Comparison of ENCODE assay signal across 22 cellular contexts in genomic region chr1:146020058-146020738, GRCh38. TPM values are rescaled to one million over a fixed set of nuclear protein-coding genes. Genes with fewer than 3 reads are reported as not detected.
DNase-seq lines count a peak whose midpoint lies in the region; ATAC-seq and TF ChIP-seq lines count a peak whose summit lies in the region.
"Had no signal": no experiment of that assay in that cellular context is flagged by ENCODE, and none has a peak within 500 bp of the region (broad histone marks: within the 10 kb centered on the region; RNA-seq: fewer than 3 reads in every experiment).

No MANE protein-coding gene starts in this region.

- no peak for DNase-seq in activated CD4-positive, alpha-beta T cell treated with anti-CD3 and anti-CD28 coated beads, Interleukin-2, amount 10 ng/mL, durations not matched to agents 24 days and 14 days
- no peak for DNase-seq in activated CD4-positive, alpha-beta T cell treated with anti-CD3 and anti-CD28 coated beads for 48 hours
- DNase-seq in OCI-LY7 (ENCODE audit: low spot score), result no peak
- peak in 1 of 2 donors; percentile 80 for DNase-seq in gastrocnemius medialis
- DNase-seq in NCI-H187 treated with DMSO at 0.1 percent for 48 hours (lab: John Stamatoyannopoulos, UW), result no peak
- no peak for DNase-seq in anterior cingulate cortex (lab: John Stamatoyannopoulos, UW)
- DNase-seq: activated CD4-positive, alpha-beta T cell treated with anti-CD3 and anti-CD28 coated beads for 1 hour; CD8-positive, alpha-beta memory T cell; effector memory CD8-positive, alpha-beta T cell; EL; GM23248; NCI-H2081 treated with DMSO at 0.1 percent for 48 hours; RPMI8226; stimulated activated CD4-positive, alpha-beta T cell treated with anti-CD3 and anti-CD28 coated beads, Interleukin-4, amount 100 ng/mL, for 4 hours; T-helper 17 cell had no signal

- in situ Hi-C loops in gastrocnemius medialis (cut with MboI; ENCODE audit: low sequenced_read_pairs in 4 of 4), result no loop called here

- H3K27ac Mint-ChIP-seq in activated CD4-positive, alpha-beta T cell treated with anti-CD3 and anti-CD28 coated beads, Interleukin-2, amount 10 ng/mL, durations not matched to agents 24 days and 14 days, result no peak overlapping the region
- H3K27ac Mint-ChIP-seq: activated naive CD4-positive, alpha-beta T cell treated with anti-CD3 and anti-CD28 coated beads, Interleukin-2, amount 50 U/mL, for 72 hours; effector memory CD8-positive, alpha-beta T cell had no signal

- H3K9me3 ChIP-seq in OCI-LY7 (ENCODE audit: low read length) (no peaks in the 10 kb centered on the region), iPS-18a (ENCODE audit: control insufficient read depth, low read depth, low read length) (no peaks in the 10 kb centered on the region), gastrocnemius medialis (no peaks in the 10 kb centered on the region)

- H3K36me3 Mint-ChIP-seq in activated CD4-positive, alpha-beta T cell treated with anti-CD3 and anti-CD28 coated beads, Interleukin-2, amount 10 ng/mL, durations not matched to agents 24 days and 14 days (ENCODE audit: low read depth), result no peaks in the 10 kb centered on the region
- H3K36me3 Mint-ChIP-seq: activated naive CD4-positive, alpha-beta T cell treated with anti-CD3 and anti-CD28 coated beads, Interleukin-2, amount 50 U/mL, for 72 hours had no signal

- no peak overlapping the region for H3K9ac ChIP-seq in iPS-18a (ENCODE audit: low read length)
- H3K9ac ChIP-seq: GM23248 had no signal

- H3K4me1 ChIP-seq in OCI-LY7 (ENCODE audit: insufficient read depth, low read length, poor library complexity, severe bottlenecking) (no peaks in the 10 kb centered on the region), iPS-18a (ENCODE audit: control insufficient read depth, low read depth, low read length) (no peaks in the 10 kb centered on the region), gastrocnemius medialis (peaks cover 27 to 37% of the 10 kb centered on the region in 2 donors)

- H3K4me3 ChIP-seq in OCI-LY7 (ENCODE audit: low read depth, low read length, poor library complexity, severe bottlenecking) (no peak overlapping the region), iPS-18a (ENCODE audit: low read length) (peak overlapping the region; percentile 45), gastrocnemius medialis (peak overlapping the region; percentile 49 to 71 (median 60))
- H3K4me3 ChIP-seq: GM23248, lung had no signal

- no peaks in the 10 kb centered on the region for H4K20me1 ChIP-seq in OCI-LY7 (ENCODE audit: insufficient read depth, low read length)

- peaks cover 10% of the 10 kb centered on the region for H3K4me1 Mint-ChIP-seq in activated CD4-positive, alpha-beta T cell treated with anti-CD3 and anti-CD28 coated beads, Interleukin-2, amount 10 ng/mL, durations not matched to agents 24 days and 14 days

- intact Hi-C loops in activated CD4-positive, alpha-beta T cell treated with anti-CD3 and anti-CD28 coated beads, Interleukin-2, amount 10 ng/mL, durations not matched to agents 24 days and 14 days (cut with micrococcal nuclease), result no loop called here
- intact Hi-C loops in OCI-LY7 (cut with micrococcal nuclease; ENCODE audit: unreplicated experiment), result no loop called here
- intact Hi-C loops in gastrocnemius medialis (cut with DNase I; ENCODE audit: low total_unique reads), result no loop called here

- H3K36me3 ChIP-seq in OCI-LY7 (ENCODE audit: insufficient read depth, low read length) (no peaks in the 10 kb centered on the region), iPS-18a (ENCODE audit: control insufficient read depth, low read depth, low read length) (no peaks in the 10 kb centered on the region), gastrocnemius medialis (no peaks in the 10 kb centered on the region)

- H3K4me2 ChIP-seq in OCI-LY7 (ENCODE audit: low read length), result no peak overlapping the region

- TF ChIP-seq POLR2A in gastrocnemius medialis (IDR thresholded peaks at IDR 0.05), result peak; percentile 40 to 66

- peak overlapping the region; percentile 35 for H3K4me3 Mint-ChIP-seq in activated CD4-positive, alpha-beta T cell treated with anti-CD3 and anti-CD28 coated beads, Interleukin-2, amount 10 ng/mL, durations not matched to agents 24 days and 14 days
- H3K4me3 Mint-ChIP-seq: neural crest cell had no signal

- H3K79me2 ChIP-seq in OCI-LY7 (ENCODE audit: insufficient read depth, low read depth, low read length), result no peaks in the 10 kb centered on the region

- peaks cover 33% of the 10 kb centered on the region for H3K27me3 ChIP-seq in iPS-18a (ENCODE audit: control insufficient read depth, insufficient read depth, low read length)
- peaks cover 0 to 3% (median 0%) of the 10 kb centered on the region in 3 donors for H3K27me3 ChIP-seq in gastrocnemius medialis

- H3K9me3 Mint-ChIP-seq in activated CD4-positive, alpha-beta T cell treated with anti-CD3 and anti-CD28 coated beads, Interleukin-2, amount 10 ng/mL, durations not matched to agents 24 days and 14 days, result no peaks in the 10 kb centered on the region
- H3K9me3 Mint-ChIP-seq: activated naive CD4-positive, alpha-beta T cell treated with anti-CD3 and anti-CD28 coated beads, Interleukin-2, amount 50 U/mL, for 72 hours; CD8-positive, alpha-beta memory T cell; effector memory CD8-positive, alpha-beta T cell; neural crest cell had no signal

- POLR2A ChIA-PET in OCI-LY7 (lab: Charles Lee), result interaction anchor here (0.7 kb wide), 1 partner anchor 13 kb away, joined by 3 read pairs; no protein-coding TSS in a partner anchor

- 0 out of 2 replicates have a peak, but pooled peaks have one; percentile 15 for TF ChIP-seq CTCF in OCI-LY7 (conservative IDR thresholded peaks at IDR 0.05; ENCODE audit: low read length)
- peak in 1 of 5 experiments; percentile 9 for TF ChIP-seq CTCF in gastrocnemius medialis (IDR thresholded peaks at IDR 0.05 in 4 of 5, conservative IDR thresholded peaks at IDR 0.05 in 1 of 5)

- H3K9me2 ChIP-seq in OCI-LY7 (ENCODE audit: insufficient read depth, low read length), result no peaks in the 10 kb centered on the region

- H3K27ac ChIP-seq in OCI-LY7 (ENCODE audit: low read depth, low read length, poor library complexity, severe bottlenecking) (no peak overlapping the region), iPS-18a (ENCODE audit: low read length) (no peak overlapping the region), gastrocnemius medialis (peak overlapping the region; percentile 92 to 95 (median 94))
- H3K27ac ChIP-seq: GM23248 had no signal

- CTCF ChIA-PET in OCI-LY7 (lab: Charles Lee; ENCODE audit: unreplicated experiment), result no interaction called here

- H3K27me3 Mint-ChIP-seq in activated CD4-positive, alpha-beta T cell treated with anti-CD3 and anti-CD28 coated beads, Interleukin-2, amount 10 ng/mL, durations not matched to agents 24 days and 14 days, result peaks cover 75% of the 10 kb centered on the region

- H2AFZ ChIP-seq in OCI-LY7 (ENCODE audit: low read length), result no peak overlapping the region
- H2AFZ ChIP-seq: GM23248 had no signal

- BruUV-seq in OCI-LY7 (replicated peaks; lab: Mats Ljungman, UMichigan), result no TSS peak

- peak; percentile 37 to 63 for ATAC-seq in gastrocnemius medialis
- ATAC-seq in HG02938 (IDR thresholded peaks at IDR 0.05; ENCODE audit: unreplicated experiment), result no peak
- ATAC-seq: activated naive CD4-positive, alpha-beta T cell treated with anti-CD3 and anti-CD28 coated beads, Interleukin-2, amount 50 U/mL, for 72 hours had no signal

RNA-seq across cellular contexts. Expression of gene HJV, which starts 1.3 kb away (rescaled TPM):
- total RNA-seq in activated CD4-positive, alpha-beta T cell treated with anti-CD3 and anti-CD28 coated beads, Interleukin-2, amount 10 ng/mL, durations not matched to agents 24 days and 14 days, result not detected in 2 replicates
- total RNA-seq in OCI-LY7 (2014; rRNA removed; shearing (Covaris generic)), result not detected in 2 replicates
- total RNA-seq in OCI-LY7 (2022) (not detected in 2 replicates), gastrocnemius medialis (100 to 1,000 TPM; 274 to 585 (median 420) TPM)
- total RNA-seq: activated naive CD4-positive, alpha-beta T cell treated with anti-CD3 and anti-CD28 coated beads, Interleukin-2, amount 50 U/mL, for 72 hours; CD8-positive, alpha-beta memory T cell; GM23248; HT-29; lung; MCF 10A; neural crest cell; T-helper 17 cell had no signal

RNA-seq across cellular contexts. Expression of gene TXNIP, which starts 23.8 kb away (rescaled TPM):
- total RNA-seq in activated CD4-positive, alpha-beta T cell treated with anti-CD3 and anti-CD28 coated beads, Interleukin-2, amount 10 ng/mL, durations not matched to agents 24 days and 14 days, result 83.4 and 85.2 TPM in 2 replicates
- total RNA-seq in OCI-LY7 (2014; rRNA removed; shearing (Covaris generic)), result 99.9 and 144 TPM in 2 replicates
- total RNA-seq in OCI-LY7 (2022) (50.3 and 76.8 TPM in 2 replicates), gastrocnemius medialis (1,000 to 10,000 TPM; 1,815 to 2,839 (median 2,202) TPM)

RNA-seq across cellular contexts. Expression of gene POLR3GL, which starts 55.7 kb away (rescaled TPM):
- total RNA-seq in activated CD4-positive, alpha-beta T cell treated with anti-CD3 and anti-CD28 coated beads, Interleukin-2, amount 10 ng/mL, durations not matched to agents 24 days and 14 days, result 12.1 and 12.6 TPM in 2 replicates
- 19.8 and 29.8 TPM in 2 replicates for total RNA-seq in OCI-LY7 (2014; rRNA removed; shearing (Covaris generic))
- total RNA-seq in OCI-LY7 (2022) (27.3 and 30.7 TPM in 2 replicates), gastrocnemius medialis (10 to 100 TPM; 43.5 to 78.8 (median 59.4) TPM)

RNA-seq across cellular contexts. Expression of gene ANKRD34A, which starts 55.8 kb away (rescaled TPM):
- total RNA-seq in activated CD4-positive, alpha-beta T cell treated with anti-CD3 and anti-CD28 coated beads, Interleukin-2, amount 10 ng/mL, durations not matched to agents 24 days and 14 days, result 4.8 and 5.2 TPM in 2 replicates
- total RNA-seq in OCI-LY7 (2014; rRNA removed; shearing (Covaris generic)), result 0.62 and 1.9 TPM in 2 replicates
- total RNA-seq in OCI-LY7 (2022) (4.5 and 4.8 TPM in 2 replicates), gastrocnemius medialis (10 to 100 TPM in 1 of 4 donors, 1 to 10 TPM in 3; 3.3 to 19.0 (median 6.7) TPM)

Comparison
In these comparisons a context has a peak if more than half of its experiments do, and no peak if none do; other contexts are left out.
1. H3K27ac ChIP-seq: peak in gastrocnemius medialis (4 of 4); none in OCI-LY7 (single experiment) and iPS-18a (single experiment).
2. RNA of gene HJV, which starts 1.3 kb away (total RNA-seq): 274 to 585 TPM in gastrocnemius medialis; not detected in activated CD4-positive, alpha-beta T cell treated with anti-CD3 and anti-CD28 coated beads, Interleukin-2, amount 10 ng/mL, durations not matched to agents 24 days and 14 days and not detected in OCI-LY7; every median in the first group is over 100 times any median in the second.
3. RNA of gene TXNIP, which starts 23.8 kb away (total RNA-seq): 1,815 to 2,839 TPM in gastrocnemius medialis; 50.3 to 144 TPM in OCI-LY7 and 83.4 to 85.2 TPM in activated CD4-positive, alpha-beta T cell treated with anti-CD3 and anti-CD28 coated beads, Interleukin-2, amount 10 ng/mL, durations not matched to agents 24 days and 14 days; every median in the first group is over 10 times any median in the second.